In the genomic region with DNA sequence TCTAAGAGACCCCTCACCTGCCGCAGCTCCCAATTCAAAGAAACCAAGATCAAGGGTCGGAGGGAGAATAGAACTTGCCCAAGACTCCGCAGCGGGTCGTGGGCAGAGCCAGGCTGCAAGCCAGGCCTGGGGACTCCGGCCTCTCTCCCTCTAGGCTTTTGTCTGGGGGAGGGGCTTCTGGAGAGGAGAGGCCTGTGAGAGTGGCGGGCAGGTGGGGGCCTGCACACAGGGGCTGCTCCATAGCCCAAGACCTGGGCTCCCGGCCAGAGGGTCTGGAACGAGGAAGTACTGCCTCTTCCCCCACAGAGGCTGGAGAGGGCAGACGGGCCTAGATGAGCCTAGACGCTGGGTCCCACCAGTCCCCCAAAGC, we compare ENCODE assay signal across 8 cellular contexts. TPM values are rescaled to one million over a fixed set of nuclear protein-coding genes. Genes with fewer than 3 reads are reported as not detected.
DNase-seq lines count a peak whose midpoint lies in the region; ATAC-seq and TF ChIP-seq lines count a peak whose summit lies in the region.

No MANE protein-coding gene starts in this region.

- peak overlapping the region; percentile 33 for H3K27ac ChIP-seq in RWPE2 (ENCODE audit: poor library complexity, severe bottlenecking)

- H3K4me3 Mint-ChIP-seq in endothelial cell (ENCODE audit: unreplicated experiment) (no peak overlapping the region), osteocyte (ENCODE audit: unreplicated experiment) (no peak overlapping the region)

- H3K27me3 ChIP-seq in RWPE2 (ENCODE audit: insufficient read depth, poor library complexity, severe bottlenecking): no peaks in the 10 kb centered on the region

- H3K4me3 ChIP-seq in RWPE2 (ENCODE audit: severe bottlenecking): no peak overlapping the region

- H3K9me3 Mint-ChIP-seq in endothelial cell (ENCODE audit: unreplicated experiment): no peaks in the 10 kb centered on the region
- no peaks in the 10 kb centered on the region for H3K9me3 Mint-ChIP-seq in osteocyte (ENCODE audit: unreplicated experiment)

- peak overlapping the region; percentile 76 for H3K27ac Mint-ChIP-seq in endothelial cell (ENCODE audit: unreplicated experiment)
- H3K27ac Mint-ChIP-seq in osteocyte (ENCODE audit: unreplicated experiment): peak overlapping the region; percentile 80

- DNase-seq in DMS79 treated with DMSO at 0.1 percent for 48 hours (lab: John Stamatoyannopoulos, UW) (peak; percentile 93), RWPE2 (ENCODE audit: low spot score) (no peak), endothelial cell (ENCODE audit: low spot score) (no peak), osteocyte (ENCODE audit: extremely low spot score, unreplicated experiment) (no peak), NCI-H2196 treated with DMSO at 0.1 percent for 48 hours (lab: John Stamatoyannopoulos, UW; ENCODE audit: unreplicated experiment) (no peak), NCI-H1930 (lab: John Stamatoyannopoulos, UW) (no peak), cerebellar cortex (ENCODE audit: low spot score) (no peak)

- peaks cover 7% of the 10 kb centered on the region for H3K27me3 Mint-ChIP-seq in endothelial cell (ENCODE audit: unreplicated experiment)
- H3K27me3 Mint-ChIP-seq in osteocyte (ENCODE audit: unreplicated experiment): no peaks in the 10 kb centered on the region

- H3K4me1 Mint-ChIP-seq in endothelial cell (ENCODE audit: unreplicated experiment): peaks cover 29% of the 10 kb centered on the region
- peaks cover 54% of the 10 kb centered on the region for H3K4me1 Mint-ChIP-seq in osteocyte (ENCODE audit: unreplicated experiment)

- TF ChIP-seq CTCF in RWPE2 (IDR thresholded peaks at IDR 0.05; ENCODE audit: poor library complexity, severe bottlenecking): no peak
- no peak for TF ChIP-seq CTCF in endothelial cell (IDR thresholded peaks at IDR 0.05; ENCODE audit: unreplicated experiment)
- TF ChIP-seq CTCF in osteocyte (IDR thresholded peaks at IDR 0.05): no peak

- no peaks in the 10 kb centered on the region for H3K36me3 Mint-ChIP-seq in endothelial cell (ENCODE audit: low read depth, unreplicated experiment)
- H3K36me3 Mint-ChIP-seq in osteocyte (ENCODE audit: unreplicated experiment): no peaks in the 10 kb centered on the region

- 0 out of 3 replicates have a peak, but pooled peaks have one; percentile 16 for ATAC-seq in RWPE2 (ENCODE audit: low read depth)
- ATAC-seq in HG03108 (IDR thresholded peaks at IDR 0.05; ENCODE audit: unreplicated experiment): no peak

- H3K9me3 ChIP-seq in RWPE2 (ENCODE audit: severe bottlenecking): no peaks in the 10 kb centered on the region

- peaks cover 7% of the 10 kb centered on the region for H3K4me1 ChIP-seq in RWPE2 (ENCODE audit: insufficient read depth, poor library complexity, severe bottlenecking)

- peaks cover 5% of the 10 kb centered on the region; the same call in 1 of the 2 replicates for H3K36me3 ChIP-seq in RWPE2 (ENCODE audit: low read depth)

RNA-seq across cellular contexts. Expression of a gene that starts 5.1 kb away (rescaled TPM):
- total RNA-seq in endothelial cell (ENCODE audit: unreplicated experiment) (80.0 TPM), osteocyte (73.4 and 77.0 TPM in 2 replicates)

RNA-seq across cellular contexts. Expression of a gene that starts 12.3 kb away (rescaled TPM):
- total RNA-seq in endothelial cell (ENCODE audit: unreplicated experiment) (25.0 TPM), osteocyte (21.4 and 25.1 TPM in 2 replicates)

RNA-seq across cellular contexts. Expression of a gene that starts 26.1 kb away (rescaled TPM):
- 2.4 TPM for total RNA-seq in endothelial cell (ENCODE audit: unreplicated experiment)
- 2.6 and 2.9 TPM in 2 replicates for total RNA-seq in osteocyte

RNA-seq across cellular contexts. Expression of a gene that starts 27.0 kb away (rescaled TPM):
- total RNA-seq in endothelial cell (ENCODE audit: unreplicated experiment) (63.3 TPM), osteocyte (57.6 and 65.8 TPM in 2 replicates)

RNA-seq across cellular contexts. Expression of a gene that starts 33.2 kb away (rescaled TPM):
- 31.5 TPM for total RNA-seq in endothelial cell (ENCODE audit: unreplicated experiment)
- 29.2 and 31.6 TPM in 2 replicates for total RNA-seq in osteocyte
